Comparison of ENCODE assay signal across 20 cellular contexts in genomic region chr2:55932843-55933242, GRCh38. TPM values are rescaled to one million over a fixed set of nuclear protein-coding genes. Genes with fewer than 3 reads are reported as not detected.
"Had no signal": no experiment of that assay in that cellular context is flagged by ENCODE, and none has a peak within 500 bp of the region (broad histone marks: within the 10 kb centered on the region; RNA-seq: fewer than 3 reads in every experiment).

No MANE protein-coding gene starts in this region.

- H3K36me3 ChIP-seq: heart left ventricle, neutrophil, spleen, tibial nerve, upper lobe of right lung, vagina had no signal

- H3K9me3 ChIP-seq: heart left ventricle, neutrophil, spleen, testis, tibial nerve, upper lobe of right lung, vagina had no signal

- FAIRE-seq: endometrium, frontal cortex had no signal

- H3K27me3 ChIP-seq: neutrophil, testis, tibial nerve, upper lobe of right lung, vagina had no signal

- DNase-seq: effector memory CD4-positive, alpha-beta T cell; heart left ventricle; hypothalamus; kidney glomerular epithelial cell; naive thymus-derived CD8-positive, alpha-beta T cell; posterior cingulate gyrus; spleen; stimulated activated CD4-positive, alpha-beta T cell treated with anti-CD3 and anti-CD28 coated beads, Interleukin-15, amount 100 ng/mL, for 24 hours; stimulated activated CD4-positive, alpha-beta T cell treated with anti-CD3 and anti-CD28 coated beads, Interleukin-1b, Interleukin-23, amount 100 ng/mL, for 48 hours; stimulated activated CD4-positive, alpha-beta T cell treated with anti-CD3 and anti-CD28 coated beads, Interleukin-4, amount 100 ng/mL, for 24 hours; testis; upper lobe of right lung had no signal

- H3K4me1 ChIP-seq: heart left ventricle, spleen, testis, tibial nerve, upper lobe of right lung, vagina had no signal

- H3K4me3 ChIP-seq: heart left ventricle, spleen, testis, tibial nerve, upper lobe of right lung, vagina had no signal

- ATAC-seq: esophagus mucosa; heart left ventricle; naive thymus-derived CD8-positive, alpha-beta T cell; sciatic nerve; stimulated activated memory B cell treated with anti-CD40 and anti-IgM and Interleukin-4, amounts not matched to agents 10 μg/mL and 1 μg/mL and 100 μg/mL, for 72 hours; upper lobe of right lung had no signal

- H3K27ac ChIP-seq: heart left ventricle, neutrophil, spleen, testis, tibial nerve, upper lobe of right lung, vagina had no signal

RNA-seq across cellular contexts. Expression of gene EFEMP1, which starts 9.3 kb away (rescaled TPM):
- total RNA-seq: naive thymus-derived CD8-positive, alpha-beta T cell had no signal
- polyA plus RNA-seq: naive thymus-derived CD8-positive, alpha-beta T cell had no signal
